In the genomic region with DNA sequence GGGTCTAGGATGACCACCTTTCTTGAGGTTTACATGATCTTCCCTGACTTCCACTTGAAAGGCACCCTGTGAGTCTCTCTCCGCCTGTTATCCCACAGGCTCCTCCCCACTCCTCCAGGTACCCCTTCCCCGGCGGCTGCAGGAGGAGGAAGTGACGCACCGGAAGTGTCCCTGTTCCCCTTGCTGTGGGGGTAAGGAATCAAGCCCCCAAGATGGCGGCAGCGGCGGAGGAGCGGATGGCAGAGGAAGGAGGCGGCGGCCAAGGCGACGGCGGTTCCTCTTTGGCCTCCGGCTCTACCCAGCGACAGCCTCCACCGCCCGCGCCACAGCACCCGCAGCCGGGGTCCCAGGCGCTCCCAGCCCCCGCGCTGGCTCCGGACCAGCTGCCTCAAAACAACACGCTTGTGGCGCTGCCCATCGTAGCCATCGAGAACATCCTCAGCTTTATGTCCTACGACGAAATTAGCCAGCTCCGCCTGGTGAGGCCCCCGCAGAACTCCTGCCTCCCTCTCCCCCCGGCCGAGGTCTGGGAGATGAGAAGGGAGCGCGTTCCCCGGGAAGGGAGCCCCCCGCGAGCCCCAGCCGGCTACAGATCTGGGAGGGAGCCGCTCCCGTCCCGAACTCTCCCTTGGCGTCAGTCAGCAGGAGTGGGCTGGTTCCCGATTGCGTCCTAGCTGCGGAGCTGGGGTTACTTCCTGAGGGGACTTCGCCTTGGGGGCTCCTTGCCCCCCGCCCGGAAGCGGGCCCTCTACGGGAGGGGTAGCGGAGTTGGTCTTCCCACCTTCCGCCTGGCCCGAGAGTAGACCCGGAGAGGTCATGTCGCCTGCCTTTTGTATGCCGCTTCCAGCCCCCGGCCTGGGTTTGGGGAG, we compare ENCODE assay signal across 8 cellular contexts. TPM values are rescaled to one million over a fixed set of nuclear protein-coding genes. Genes with fewer than 3 reads are reported as not detected.
DNase-seq lines count a peak whose midpoint lies in the region; ATAC-seq and TF ChIP-seq lines count a peak whose summit lies in the region.

A gene with protein sequence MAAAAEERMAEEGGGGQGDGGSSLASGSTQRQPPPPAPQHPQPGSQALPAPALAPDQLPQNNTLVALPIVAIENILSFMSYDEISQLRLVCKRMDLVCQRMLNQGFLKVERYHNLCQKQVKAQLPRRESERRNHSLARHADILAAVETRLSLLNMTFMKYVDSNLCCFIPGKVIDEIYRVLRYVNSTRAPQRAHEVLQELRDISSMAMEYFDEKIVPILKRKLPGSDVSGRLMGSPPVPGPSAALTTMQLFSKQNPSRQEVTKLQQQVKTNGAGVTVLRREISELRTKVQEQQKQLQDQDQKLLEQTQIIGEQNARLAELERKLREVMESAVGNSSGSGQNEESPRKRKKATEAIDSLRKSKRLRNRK (plus strand): TSS at position 194 of the 869 bp plus-strand sequence. CDS start 19 bp downstream, at position 213.

- no peaks in the 10 kb centered on the region for H3K27me3 Mint-ChIP-seq in IgD-negative memory B cell

- peaks cover 3% of the 10 kb centered on the region for H3K27me3 ChIP-seq in mononuclear cell (ENCODE audit: insufficient read depth, low read length)

- H3K4me3 Mint-ChIP-seq in IgD-negative memory B cell = peak within 1 kb of the TSS; percentile 89 to 97 (median 95)

- no peaks in the 10 kb centered on the region for H3K36me3 Mint-ChIP-seq in IgD-negative memory B cell

- no peaks in the 10 kb centered on the region for H3K9me3 Mint-ChIP-seq in IgD-negative memory B cell

- H3K4me3 ChIP-seq in epithelial cell of esophagus (ENCODE audit: low read length) (peak within 1 kb of the TSS; percentile 92), mononuclear cell (ENCODE audit: low read length) (peak within 1 kb of the TSS; percentile 68)

- ATAC-seq in GM21529 (IDR thresholded peaks at IDR 0.05; ENCODE audit: unreplicated experiment) = peak; percentile 98

- H3K4me1 Mint-ChIP-seq in IgD-negative memory B cell = peaks cover 15 to 27% (median 26%) of the 10 kb centered on the region in 3 donors

- H3K9me3 ChIP-seq in mononuclear cell (ENCODE audit: low read depth, low read length) = no peaks in the 10 kb centered on the region

- peak within 1 kb of the TSS; percentile 85 to 96 (median 94) for H3K27ac Mint-ChIP-seq in IgD-negative memory B cell

- peak; percentile 82 for DNase-seq in DMS 273 treated with DMSO at 0.1 percent for 48 hours (lab: John Stamatoyannopoulos, UW)
- DNase-seq in OCI-M2 (lab: John Stamatoyannopoulos, UW; ENCODE audit: unreplicated experiment) = peak; percentile 65
- DNase-seq in activated T-cell treated with anti-CD3 and anti-CD28 coated beads for 4 hours = peak; percentile 89
- DNase-seq in epithelial cell of esophagus (ENCODE audit: low read depth) = peak; percentile 96
- DNase-seq in stimulated activated CD8-positive, alpha-beta memory T cell treated with anti-CD3 and anti-CD28 coated beads, Interleukin-4, amount 100 ng/mL, for 1 hour (ENCODE audit: low read depth in 2 of 2, low spot score in 1 of 2) = peak; percentile 86 to 90

- TF ChIP-seq CTCF in epithelial cell of esophagus (IDR thresholded peaks at IDR 0.05; ENCODE audit: insufficient read depth, low read depth, low read length, missing control alignments) = no peak

- H3K4me1 ChIP-seq in mononuclear cell (ENCODE audit: insufficient read depth, low read length) = peaks cover 9% of the 10 kb centered on the region

RNA-seq across cellular contexts. Expression of the gene that starts here (rescaled TPM):
- polyA plus RNA-seq in IgD-negative memory B cell = 20.4 TPM
- 58.6 TPM for total RNA-seq in mononuclear cell

Comparison
In these comparisons a context has a peak if more than half of its experiments do, and no peak if none do; other contexts are left out.
1. Peak in every context shown above with its lines: DNase-seq, ATAC-seq and H3K4me3 ChIP-seq.